In genomic region chr14:57833304-57833703, GRCh38 we compare ENCODE assay signal across 11 cellular contexts. TPM values are rescaled to one million over a fixed set of nuclear protein-coding genes. Genes with fewer than 3 reads are reported as not detected.
DNase-seq lines count a peak whose midpoint lies in the region; ATAC-seq, FAIRE-seq and TF ChIP-seq lines count a peak whose summit lies in the region.
"Had no signal": no experiment of that assay in that cellular context is flagged by ENCODE, and none has a peak within 500 bp of the region (broad histone marks: within the 10 kb centered on the region; RNA-seq: fewer than 3 reads in every experiment).

No MANE protein-coding gene starts in this region.

- DNase-seq in GM03348 (ENCODE audit: low spot score) = peak; percentile 68
- peak; percentile 79 for DNase-seq in RCC 7860 (ENCODE audit: low spot score)
- DNase-seq in fibroblast of mammary gland (ENCODE audit: low read depth) = peak; percentile 99
- peak; percentile 10 to 52 for DNase-seq in gastrocnemius medialis
- no peak for DNase-seq in NOMO-1 treated with dmso at 0.1 percent for 144 hours (lab: John Stamatoyannopoulos, UW; ENCODE audit: unreplicated experiment)
- no peak for DNase-seq in activated naive CD8-positive, alpha-beta T cell treated with anti-CD3 and anti-CD28 coated beads for 36 hours

- H3K27ac Mint-ChIP-seq in activated naive CD8-positive, alpha-beta T cell treated with anti-CD3 and anti-CD28 coated beads for 36 hours = no peak overlapping the region
- H3K27ac Mint-ChIP-seq: T-helper 2 cell treated with Interferon-gamma antibody and Interleukin-4, amounts not matched to agents 5 μg/mL and 100 μg/mL, for 36 hours had no signal

- no peaks in the 10 kb centered on the region for H3K9me3 Mint-ChIP-seq in activated naive CD8-positive, alpha-beta T cell treated with anti-CD3 and anti-CD28 coated beads for 36 hours
- H3K9me3 Mint-ChIP-seq: T-helper 2 cell treated with Interferon-gamma antibody and Interleukin-4, amounts not matched to agents 5 μg/mL and 100 μg/mL, for 36 hours had no signal

- no peaks in the 10 kb centered on the region for H3K36me3 ChIP-seq in gastrocnemius medialis
- H3K36me3 ChIP-seq: heart left ventricle had no signal

- H3K36me3 Mint-ChIP-seq in activated naive CD8-positive, alpha-beta T cell treated with anti-CD3 and anti-CD28 coated beads for 36 hours = no peaks in the 10 kb centered on the region

- ATAC-seq in gastrocnemius medialis (peak; percentile 73 to 77), GM18511 (IDR thresholded peaks at IDR 0.05; ENCODE audit: unreplicated experiment) (no peak), HG03457 (IDR thresholded peaks at IDR 0.05; ENCODE audit: unreplicated experiment) (no peak)

- no peaks in the 10 kb centered on the region for H3K27me3 ChIP-seq in gastrocnemius medialis
- H3K27me3 ChIP-seq: heart left ventricle had no signal

- no peaks in the 10 kb centered on the region for H3K27me3 Mint-ChIP-seq in activated naive CD8-positive, alpha-beta T cell treated with anti-CD3 and anti-CD28 coated beads for 36 hours

- H3K4me1 Mint-ChIP-seq in activated naive CD8-positive, alpha-beta T cell treated with anti-CD3 and anti-CD28 coated beads for 36 hours = no peaks in the 10 kb centered on the region

- H3K4me1 ChIP-seq in gastrocnemius medialis = no peaks in the 10 kb centered on the region
- H3K4me1 ChIP-seq: heart left ventricle had no signal

- no peak for TF ChIP-seq CTCF in fibroblast of mammary gland (conservative IDR thresholded peaks at IDR 0.05; ENCODE audit: control insufficient read depth, insufficient read depth, low read depth, low read length)
- TF ChIP-seq CTCF in gastrocnemius medialis (IDR thresholded peaks at IDR 0.05 in 4 of 5, conservative IDR thresholded peaks at IDR 0.05 in 1 of 5) = no peak

- H3K4me3 Mint-ChIP-seq in activated naive CD8-positive, alpha-beta T cell treated with anti-CD3 and anti-CD28 coated beads for 36 hours = no peak overlapping the region
- H3K4me3 Mint-ChIP-seq: T-helper 2 cell treated with Interferon-gamma antibody and Interleukin-4, amounts not matched to agents 5 μg/mL and 100 μg/mL, for 36 hours had no signal

- FAIRE-seq in RCC 7860 (lab: Jason Lieb, UNC) = peak; percentile 96
- FAIRE-seq: GM18507 had no signal

- in situ Hi-C loops in gastrocnemius medialis (cut with MboI; ENCODE audit: low sequenced_read_pairs in 4 of 4) = no loop called here

- no peaks in the 10 kb centered on the region for H3K9me3 ChIP-seq in gastrocnemius medialis
- H3K9me3 ChIP-seq: heart left ventricle had no signal

- H3K4me3 ChIP-seq in fibroblast of mammary gland (ENCODE audit: control insufficient read depth, low read depth, low read length) (no peak overlapping the region), gastrocnemius medialis (no peak overlapping the region)
- H3K4me3 ChIP-seq: heart left ventricle had no signal

- no peak for TF ChIP-seq POLR2A in gastrocnemius medialis (IDR thresholded peaks at IDR 0.05)

- intact Hi-C loops in gastrocnemius medialis (cut with DNase I; ENCODE audit: low total_unique reads) = no loop called here

- no peak overlapping the region for H3K27ac ChIP-seq in gastrocnemius medialis
- H3K27ac ChIP-seq: heart left ventricle had no signal

RNA-seq across cellular contexts. Expression of gene SLC35F4, which starts 32.6 kb away (rescaled TPM):
- not detected for total RNA-seq in gastrocnemius medialis
- not detected for total RNA-seq in activated naive CD8-positive, alpha-beta T cell treated with anti-CD3 and anti-CD28 coated beads for 36 hours
- total RNA-seq: heart left ventricle had no signal

Comparison
In these comparisons a context has a peak if more than half of its experiments do, and no peak if none do; other contexts are left out.
1. DNase-seq: peak in GM03348 (single experiment), RCC 7860 (single experiment), fibroblast of mammary gland (single experiment) and gastrocnemius medialis (2 of 2); none in NOMO-1 treated with dmso at 0.1 percent for 144 hours (single experiment) and activated naive CD8-positive, alpha-beta T cell treated with anti-CD3 and anti-CD28 coated beads for 36 hours (single experiment).
2. ATAC-seq: peak in gastrocnemius medialis (2 of 2); none in GM18511 (single experiment) and HG03457 (single experiment).